Comparison of ENCODE assay signal across 1 cellular context in genomic region chr6:106614131-106614530, GRCh38.
TF ChIP-seq lines count a peak whose summit lies in the region.

No MANE protein-coding gene starts in this region.

TF ChIP-seq in WTC11, 78 proteins besides CTCF, POLR2A, EP300 and RAD21 (continued from another document):
- TF ChIP-seq AFF4 (CRISPR knock-in tag; IDR thresholded peaks at IDR 0.05; ENCODE audit: borderline replicate concordance) = no peak
